16 cellular contexts compared by ENCODE assay signal in the genomic region with DNA sequence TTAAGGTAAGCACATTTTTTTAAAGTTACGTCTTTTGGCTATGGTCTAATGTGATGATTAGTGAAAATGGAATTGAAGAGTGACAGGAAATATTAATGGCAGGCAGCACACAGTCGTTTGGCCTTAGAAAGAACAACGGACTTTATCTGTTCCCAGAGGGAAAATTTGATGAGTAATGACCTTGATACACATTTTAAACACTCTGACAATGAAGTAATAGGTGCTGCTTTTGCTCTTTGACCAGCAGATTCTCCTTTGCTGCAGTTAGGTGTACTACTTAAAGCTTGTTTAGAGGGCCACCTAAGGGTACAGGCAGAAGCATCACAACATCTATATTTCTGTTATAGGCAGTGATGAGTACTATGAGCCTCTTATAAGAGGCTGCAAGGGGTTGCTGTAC. TPM values are rescaled to one million over a fixed set of nuclear protein-coding genes. Genes with fewer than 3 reads are reported as not detected.
DNase-seq lines count a peak whose midpoint lies in the region; ATAC-seq and TF ChIP-seq lines count a peak whose summit lies in the region.
"Had no signal": no experiment of that assay in that cellular context is flagged by ENCODE, and none has a peak within 500 bp of the region (broad histone marks: within the 10 kb centered on the region; RNA-seq: fewer than 3 reads in every experiment).

No MANE protein-coding gene starts in this region.

- no peaks in the 10 kb centered on the region for H3F3A ChIP-seq in Loucy (ENCODE audit: low read depth)

- no peak overlapping the region for H3K9ac ChIP-seq in Loucy (ENCODE audit: low read depth, low read length, poor library complexity, severe bottlenecking)
- H3K9ac ChIP-seq in mesenchymal stem cell (ENCODE audit: low read length) = peak overlapping the region; percentile 27
- H3K9ac ChIP-seq: BLaER1 had no signal

- H4K91ac ChIP-seq in mesenchymal stem cell (ENCODE audit: low read length) = no peak overlapping the region

- H3K36me3 ChIP-seq in BJ (ENCODE audit: control insufficient read depth, insufficient read depth, low read length) (no peaks in the 10 kb centered on the region), Loucy (ENCODE audit: insufficient read depth, low read length) (no peaks in the 10 kb centered on the region), mesenchymal stem cell (ENCODE audit: control insufficient read depth in 1 of 2, insufficient read depth in 2 of 2, low read depth in 1 of 2, low read length in 2 of 2) (no peaks in the 10 kb centered on the region)
- H3K36me3 ChIP-seq: BLaER1, cardiac muscle cell, SJSA1 had no signal

- CTCF ChIA-PET in BJ (lab: Yijun Ruan, JAX) = interaction anchor here (0.8 to 1.5 kb wide), 3 partner anchors 10 to 24 kb away, joined by 3 read pairs; no protein-coding TSS in a partner anchor

- H3K27ac ChIP-seq in cingulate gyrus (ENCODE audit: low read depth, low read length) (peak overlapping the region; percentile 2), mesenchymal stem cell (ENCODE audit: low read length, poor library complexity, severe bottlenecking) (peak overlapping the region; percentile 51)
- H3K27ac ChIP-seq: BLaER1, cardiac muscle cell, SJSA1 had no signal

- no peaks in the 10 kb centered on the region for H4K20me1 ChIP-seq in Loucy (ENCODE audit: insufficient read depth, low read length, poor library complexity, severe bottlenecking)
- H4K20me1 ChIP-seq: BLaER1 had no signal

- WGBS in mesenchymal stem cell = 6% methylated on average over 3 of the region's 3 CpGs

- no peaks in the 10 kb centered on the region for H3K79me1 ChIP-seq in mesenchymal stem cell (replicated peaks; ENCODE audit: low read length, poor library complexity, severe bottlenecking)

- ATAC-seq in HG02571 (IDR thresholded peaks at IDR 0.05; ENCODE audit: unreplicated experiment) (no peak), HG02588 (IDR thresholded peaks at IDR 0.05; ENCODE audit: unreplicated experiment) (no peak)
- ATAC-seq: activated T-cell treated with anti-CD3 and anti-CD28 coated beads, Interleukin-2, amount 50 U/mL, for 72 hours had no signal

- H3K4me3 ChIP-seq in BJ (ENCODE audit: low read depth, low read length) = no peak overlapping the region
- H3K4me3 ChIP-seq in Loucy (ENCODE audit: low read length, poor library complexity, severe bottlenecking) = no peak overlapping the region
- peak overlapping the region in 1 of 2 experiments; percentile 9 for H3K4me3 ChIP-seq in mesenchymal stem cell (ENCODE audit: insufficient read depth in 1 of 2, low read depth in 1 of 2, low read length in 2 of 2)
- H3K4me3 ChIP-seq: BLaER1, cardiac muscle cell, SJSA1 had no signal

- H2BK120ac ChIP-seq in mesenchymal stem cell (ENCODE audit: low read depth, low read length) = no peak overlapping the region

- no peaks in the 10 kb centered on the region for H3K79me2 ChIP-seq in Loucy (ENCODE audit: insufficient read depth, low read length)

- H3K4me1 ChIP-seq in Loucy (ENCODE audit: insufficient read depth, low read length, poor library complexity, severe bottlenecking) (peaks cover 10% of the 10 kb centered on the region), mesenchymal stem cell (ENCODE audit: control insufficient read depth, insufficient read depth, low read depth, low read length) (peaks cover 1% of the 10 kb centered on the region)
- H3K4me1 ChIP-seq: BLaER1 had no signal

- H3K4me2 ChIP-seq in Loucy (ENCODE audit: low read depth, low read length, poor library complexity, severe bottlenecking) (no peak overlapping the region), mesenchymal stem cell (ENCODE audit: low read length, poor library complexity, severe bottlenecking) (no peak overlapping the region)
- H3K4me2 ChIP-seq: BLaER1 had no signal

- no peak overlapping the region for H3K4ac ChIP-seq in mesenchymal stem cell (ENCODE audit: low read depth in 1 of 2, low read length in 2 of 2)

- POLR2A ChIA-PET in BJ (lab: Charles Lee) = no interaction called here

- H3K9me3 ChIP-seq in Loucy (ENCODE audit: insufficient read depth, low read depth, low read length) (no peaks in the 10 kb centered on the region), mesenchymal stem cell (ENCODE audit: control insufficient read depth, low read length) (no peaks in the 10 kb centered on the region)
- H3K9me3 ChIP-seq: BLaER1, SJSA1 had no signal

- TF ChIP-seq CTCF in BJ (IDR thresholded peaks at IDR 0.05; ENCODE audit: insufficient read depth, low read depth, low read length) (no peak), Loucy (conservative IDR thresholded peaks at IDR 0.05; ENCODE audit: low read length) (peak; percentile 35)

- H3K27me3 ChIP-seq in BJ (ENCODE audit: control insufficient read depth, insufficient read depth, low read length) (no peaks in the 10 kb centered on the region), Loucy (ENCODE audit: insufficient read depth, low read length, poor library complexity, severe bottlenecking) (no peaks in the 10 kb centered on the region), mesenchymal stem cell (ENCODE audit: control insufficient read depth in 1 of 2, insufficient read depth in 1 of 2, low read length in 2 of 2) (no peaks in the 10 kb centered on the region)
- H3K27me3 ChIP-seq: BLaER1, cardiac muscle cell, SJSA1 had no signal

- no peak overlapping the region for H3K23ac ChIP-seq in mesenchymal stem cell (ENCODE audit: low read length in 2 of 2)

- H3K9me2 ChIP-seq in Loucy (replicated peaks; ENCODE audit: low read depth, low read length) = no peaks in the 10 kb centered on the region

- H2AK5ac ChIP-seq in mesenchymal stem cell (ENCODE audit: low read length, severe bottlenecking) = peak overlapping the region; percentile 13

- no peak overlapping the region for H3K14ac ChIP-seq in mesenchymal stem cell (ENCODE audit: low read length in 2 of 2)

- DNase-seq in BJ (ENCODE audit: low read depth) = peak; percentile 49
- peak; percentile 32 for DNase-seq in mesenchymal stem cell
- no peak for DNase-seq in stimulated activated CD4-positive, alpha-beta T cell treated with anti-CD3 and anti-CD28 coated beads, Interleukin-2, amount 100 ng/mL, for 48 hours
- no peak for DNase-seq in activated CD4-positive, alpha-beta T cell treated with anti-CD3 and anti-CD28 coated beads, Interleukin-2, amount 50 U/mL, for 1 hour
- DNase-seq: activated T-cell treated with anti-CD3 and anti-CD28 coated beads, Interleukin-2, amount 50 U/mL, for 72 hours; H9; Kasumi-1; NCI-H446 had no signal

- no peak overlapping the region for H2BK5ac ChIP-seq in mesenchymal stem cell (ENCODE audit: low read depth, low read length, poor library complexity, severe bottlenecking)

- H2AFZ ChIP-seq in Loucy (ENCODE audit: low read length) (no peak overlapping the region), mesenchymal stem cell (ENCODE audit: low read depth, low read length) (no peak overlapping the region)

- no peak overlapping the region for H2BK15ac ChIP-seq in mesenchymal stem cell (ENCODE audit: low read depth, poor library complexity, severe bottlenecking)

- no peak overlapping the region for H2BK12ac ChIP-seq in mesenchymal stem cell (ENCODE audit: low read length in 2 of 2)

- no peak overlapping the region for H3K18ac ChIP-seq in mesenchymal stem cell (ENCODE audit: low read depth in 1 of 2, low read length in 2 of 2)

- H4K8ac ChIP-seq in mesenchymal stem cell (ENCODE audit: low read length) = no peak overlapping the region

RNA-seq across cellular contexts. Expression of gene RNU6-8, which starts 27.1 kb away (rescaled TPM):
- polyA plus RNA-seq in BJ (2011; rRNA removed) = not detected in 2 replicates
- polyA minus RNA-seq in BJ (2011; rRNA and poly(A)+ RNA removed) = not detected in 2 replicates
- polyA plus RNA-seq in mesenchymal stem cell (2013, experiment 1 of 2) = not detected
- polyA plus RNA-seq in mesenchymal stem cell (2013, experiment 2 of 2) = not detected
- polyA plus RNA-seq: cardiac muscle cell, fibroblast of lung had no signal

RNA-seq across cellular contexts. Expression of gene RNU6-7, which starts 28.3 kb away (rescaled TPM):
- not detected in 2 replicates for polyA plus RNA-seq in BJ (2011; rRNA removed)
- polyA minus RNA-seq in BJ (2011; rRNA and poly(A)+ RNA removed) = not detected in 2 replicates
- not detected for polyA plus RNA-seq in mesenchymal stem cell (2013, experiment 1 of 2)
- polyA plus RNA-seq in mesenchymal stem cell (2013, experiment 2 of 2) = not detected
- polyA plus RNA-seq: cardiac muscle cell, fibroblast of lung had no signal

Comparison
In these comparisons a context has a peak if more than half of its experiments do, and no peak if none do; other contexts are left out.
1. DNase-seq: peak in BJ (single experiment) and mesenchymal stem cell (single experiment); none in stimulated activated CD4-positive, alpha-beta T cell treated with anti-CD3 and anti-CD28 coated beads, Interleukin-2, amount 100 ng/mL, for 48 hours (0 of 2) and activated CD4-positive, alpha-beta T cell treated with anti-CD3 and anti-CD28 coated beads, Interleukin-2, amount 50 U/mL, for 1 hour (single experiment).